1 cellular context compared by ENCODE assay signal in genomic region chr16:8878523-8878911, GRCh38.
A peak's percentile ranks its signal among the peaks of the same experiment; 100 is the strongest.
TF ChIP-seq lines count a peak whose summit lies in the region.

No MANE protein-coding gene starts in this region.

TF ChIP-seq in IMR-90, 13 proteins besides CTCF, POLR2A, EP300 and RAD21:
- TF ChIP-seq SMC3 (IDR thresholded peaks at IDR 0.05; ENCODE audit: low read depth, low read length), result no peak
- TF ChIP-seq, protein P1, sequence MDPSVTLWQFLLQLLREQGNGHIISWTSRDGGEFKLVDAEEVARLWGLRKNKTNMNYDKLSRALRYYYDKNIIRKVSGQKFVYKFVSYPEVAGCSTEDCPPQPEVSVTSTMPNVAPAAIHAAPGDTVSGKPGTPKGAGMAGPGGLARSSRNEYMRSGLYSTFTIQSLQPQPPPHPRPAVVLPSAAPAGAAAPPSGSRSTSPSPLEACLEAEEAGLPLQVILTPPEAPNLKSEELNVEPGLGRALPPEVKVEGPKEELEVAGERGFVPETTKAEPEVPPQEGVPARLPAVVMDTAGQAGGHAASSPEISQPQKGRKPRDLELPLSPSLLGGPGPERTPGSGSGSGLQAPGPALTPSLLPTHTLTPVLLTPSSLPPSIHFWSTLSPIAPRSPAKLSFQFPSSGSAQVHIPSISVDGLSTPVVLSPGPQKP (IDR thresholded peaks at IDR 0.05; ENCODE audit: borderline replicate concordance, low read depth, low read length), result no peak
- no peak for TF ChIP-seq BHLHE40 (IDR thresholded peaks at IDR 0.05; ENCODE audit: low read depth, low read length)
- no peak for TF ChIP-seq RCOR1 (IDR thresholded peaks at IDR 0.05; ENCODE audit: insufficient replicate concordance, low read length)
- TF ChIP-seq MAZ (IDR thresholded peaks at IDR 0.05; ENCODE audit: borderline replicate concordance, low read depth, low read length), result peak; percentile 41; the same call in 1 of the 2 replicates
- TF ChIP-seq, protein P2, sequence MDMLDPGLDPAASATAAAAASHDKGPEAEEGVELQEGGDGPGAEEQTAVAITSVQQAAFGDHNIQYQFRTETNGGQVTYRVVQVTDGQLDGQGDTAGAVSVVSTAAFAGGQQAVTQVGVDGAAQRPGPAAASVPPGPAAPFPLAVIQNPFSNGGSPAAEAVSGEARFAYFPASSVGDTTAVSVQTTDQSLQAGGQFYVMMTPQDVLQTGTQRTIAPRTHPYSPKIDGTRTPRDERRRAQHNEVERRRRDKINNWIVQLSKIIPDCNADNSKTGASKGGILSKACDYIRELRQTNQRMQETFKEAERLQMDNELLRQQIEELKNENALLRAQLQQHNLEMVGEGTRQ (IDR thresholded peaks at IDR 0.05; ENCODE audit: low read depth, low read length), result no peak
- peak; percentile 78 for TF ChIP-seq FOS (IDR thresholded peaks at IDR 0.05; ENCODE audit: low read depth, low read length)
- peak; percentile 99 for TF ChIP-seq CEBPB (IDR thresholded peaks at IDR 0.05; ENCODE audit: low read depth, low read length)
- TF ChIP-seq MXI1 (IDR thresholded peaks at IDR 0.05; ENCODE audit: borderline replicate concordance, low read depth, low read length), result no peak
- TF ChIP-seq MAFK (IDR thresholded peaks at IDR 0.05; ENCODE audit: low read depth, low read length), result no peak
- TF ChIP-seq NFE2L2 (IDR thresholded peaks at IDR 0.05; ENCODE audit: low read depth, low read length), result no peak
- TF ChIP-seq RFX5 (IDR thresholded peaks at IDR 0.05; ENCODE audit: low read depth, low read length), result no peak
- no peak for TF ChIP-seq CHD1 (IDR thresholded peaks at IDR 0.05; ENCODE audit: low read depth, low read length)
